ENCODE assay signal across 23 cellular contexts in genomic region chr4:107388736-107389135, GRCh38.
DNase-seq lines count a peak whose midpoint lies in the region; ATAC-seq and TF ChIP-seq lines count a peak whose summit lies in the region.
"Had no signal": no experiment of that assay in that cellular context is flagged by ENCODE, and none has a peak within 500 bp of the region (broad histone marks: within the 10 kb centered on the region; RNA-seq: fewer than 3 reads in every experiment).

No MANE protein-coding gene starts in this region.

- H4K20me1 ChIP-seq in MM.1S (ENCODE audit: insufficient read depth, low read length), result no peaks in the 10 kb centered on the region

- no peak overlapping the region for H3K4me2 ChIP-seq in MM.1S (ENCODE audit: low read depth, low read length)
- H3K4me2 ChIP-seq: smooth muscle cell had no signal

- no peaks in the 10 kb centered on the region for H3K4me1 ChIP-seq in MM.1S (ENCODE audit: low read length)
- H3K4me1 ChIP-seq: tibial artery had no signal

- H3K27ac Mint-ChIP-seq in CD14-positive monocyte, result no peak overlapping the region
- H3K27ac Mint-ChIP-seq: T-helper 1 cell treated with Interleukin-12 subunit alpha and Interleukin-12 subunit beta and Interleukin-4 antibody, amounts not matched to agents 30 μg/mL and 1 μg/mL, for 36 hours had no signal

- ATAC-seq in GM19324 (IDR thresholded peaks at IDR 0.05; ENCODE audit: low FRiP score, unreplicated experiment) (peak; percentile 73), HG02588 (IDR thresholded peaks at IDR 0.05; ENCODE audit: unreplicated experiment) (peak; percentile 60), HG03439 (IDR thresholded peaks at IDR 0.05; ENCODE audit: unreplicated experiment) (peak; percentile 60), HG03196 (IDR thresholded peaks at IDR 0.05; ENCODE audit: unreplicated experiment) (no peak)
- ATAC-seq: activated naive CD4-positive, alpha-beta T cell treated with anti-CD3 and anti-CD28 coated beads, Interleukin-2, amount 50 U/mL, for 72 hours; stimulated activated naive CD8-positive, alpha-beta T cell treated with anti-CD3 and anti-CD28 coated beads, Interleukin-15, Interleukin-2, amounts not matched to agents 100 U/mL and 50 U/mL, for 24 hours had no signal

- intact Hi-C loops in CD14-positive monocyte (cut with micrococcal nuclease), result no loop called here

- no peaks in the 10 kb centered on the region for H3F3A ChIP-seq in MM.1S (ENCODE audit: insufficient read depth, low read length)

- DNase-seq in CD14-positive monocyte (ENCODE audit: low spot score), result no peak
- DNase-seq in MM.1S, result no peak
- no peak for DNase-seq in NCI-H345 treated with DMSO at 0.1 percent for 48 hours (lab: John Stamatoyannopoulos, UW; ENCODE audit: unreplicated experiment)
- DNase-seq: activated CD4-positive, alpha-beta T cell treated with anti-CD3 and anti-CD28 coated beads for 4 hours; DND-41; dorsolateral prefrontal cortex; GM23248; KBM-7; NCI-H1694; NCI-H774; stimulated activated CD4-positive, alpha-beta T cell treated with anti-CD3 and anti-CD28 coated beads, Interleukin-4, amount 100 ng/mL, for 1 hour; stimulated activated naive CD8-positive, alpha-beta T cell treated with anti-CD3 and anti-CD28 coated beads, Interleukin-15, Interleukin-2, amounts not matched to agents 100 U/mL and 50 U/mL, for 24 hours; tibial artery had no signal

- TF ChIP-seq CTCF in CD14-positive monocyte (IDR thresholded peaks at IDR 0.05), result no peak
- TF ChIP-seq CTCF in MM.1S (IDR thresholded peaks at IDR 0.05; ENCODE audit: low read length), result no peak

- no peaks in the 10 kb centered on the region for H3K4me1 Mint-ChIP-seq in CD14-positive monocyte
- H3K4me1 Mint-ChIP-seq: central memory CD8-positive, alpha-beta T cell had no signal

- H3K9me3 Mint-ChIP-seq in CD14-positive monocyte, result peaks cover 0 to 10% (median 3%) of the 10 kb centered on the region in 7 donors
- H3K9me3 Mint-ChIP-seq: activated naive CD4-positive, alpha-beta T cell treated with anti-CD3 and anti-CD28 coated beads, Interleukin-2, amount 50 U/mL, for 72 hours; T-helper 1 cell treated with Interleukin-12 subunit alpha and Interleukin-12 subunit beta and Interleukin-4 antibody, amounts not matched to agents 30 μg/mL and 1 μg/mL, for 36 hours had no signal

- H3K27me3 ChIP-seq in MM.1S (replicated peaks; ENCODE audit: insufficient read depth, low read length), result no peaks in the 10 kb centered on the region
- H3K27me3 ChIP-seq: ascending aorta, dorsolateral prefrontal cortex, tibial artery had no signal

- no peaks in the 10 kb centered on the region for H3K9me2 ChIP-seq in MM.1S (replicated peaks; ENCODE audit: insufficient read depth, low read length)

- no peak overlapping the region for H3K4me3 Mint-ChIP-seq in CD14-positive monocyte
- H3K4me3 Mint-ChIP-seq: central memory CD8-positive, alpha-beta T cell; T-helper 1 cell treated with Interleukin-12 subunit alpha and Interleukin-12 subunit beta and Interleukin-4 antibody, amounts not matched to agents 30 μg/mL and 1 μg/mL, for 36 hours had no signal

- H3K9me3 ChIP-seq in MM.1S (replicated peaks; ENCODE audit: insufficient read depth, low read length), result no peaks in the 10 kb centered on the region
- H3K9me3 ChIP-seq: ascending aorta, tibial artery had no signal

- H3K4me3 ChIP-seq in MM.1S (ENCODE audit: low read length), result no peak overlapping the region
- H3K4me3 ChIP-seq: ascending aorta, dorsolateral prefrontal cortex, GM23248, lung, smooth muscle cell, tibial artery had no signal

- no peaks in the 10 kb centered on the region for H3K79me2 ChIP-seq in MM.1S (ENCODE audit: low read length)

- no peaks in the 10 kb centered on the region for H3K27me3 Mint-ChIP-seq in CD14-positive monocyte (ENCODE audit: low read depth in 3 of 3)

- H3K36me3 ChIP-seq in MM.1S (replicated peaks; ENCODE audit: insufficient read depth, low read length), result no peaks in the 10 kb centered on the region
- H3K36me3 ChIP-seq: ascending aorta, tibial artery had no signal

- H3K27ac ChIP-seq in MM.1S (ENCODE audit: low read length), result no peak overlapping the region
- H3K27ac ChIP-seq: ascending aorta, dorsolateral prefrontal cortex, GM23248, tibial artery had no signal

- H3K36me3 Mint-ChIP-seq in CD14-positive monocyte, result no peaks in the 10 kb centered on the region
- H3K36me3 Mint-ChIP-seq: activated naive CD4-positive, alpha-beta T cell treated with anti-CD3 and anti-CD28 coated beads, Interleukin-2, amount 50 U/mL, for 72 hours had no signal

- H3K9ac ChIP-seq in MM.1S (ENCODE audit: low read length), result no peak overlapping the region
- H3K9ac ChIP-seq: GM23248 had no signal

- no peak overlapping the region for H2AFZ ChIP-seq in MM.1S (ENCODE audit: low read length)
- H2AFZ ChIP-seq: GM23248 had no signal
